1 cellular context compared by ENCODE assay signal in the genomic region with DNA sequence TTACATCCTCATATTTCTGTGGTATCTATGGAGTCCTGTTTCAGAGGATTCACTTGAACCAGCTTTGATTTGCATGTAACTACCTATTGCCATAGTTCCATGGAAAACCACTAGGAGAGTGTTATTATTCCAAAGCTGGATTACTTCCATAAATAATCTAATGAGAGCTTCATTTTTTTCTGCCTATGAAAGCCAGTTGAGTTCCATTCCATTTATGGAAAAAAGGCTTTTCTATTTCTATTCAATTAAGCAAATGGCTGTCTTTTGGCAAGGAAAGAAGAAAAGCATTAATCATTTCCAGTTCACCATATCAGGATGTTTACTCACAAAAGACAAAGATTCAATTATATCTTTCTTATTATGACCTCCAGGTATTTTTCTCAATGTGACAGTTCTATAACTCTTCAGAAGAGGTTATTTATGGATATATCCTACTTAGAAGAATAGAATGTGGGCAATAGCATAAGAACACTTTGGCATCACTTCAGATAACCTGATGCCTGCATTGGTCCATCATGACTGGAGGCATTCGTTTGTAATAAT.
TF ChIP-seq lines count a peak whose summit lies in the region.

No MANE protein-coding gene starts in this region.

TF ChIP-seq in GM23338, 12 proteins besides CTCF, POLR2A, EP300 and RAD21 (continued from another document):
- TF ChIP-seq, protein P1, sequence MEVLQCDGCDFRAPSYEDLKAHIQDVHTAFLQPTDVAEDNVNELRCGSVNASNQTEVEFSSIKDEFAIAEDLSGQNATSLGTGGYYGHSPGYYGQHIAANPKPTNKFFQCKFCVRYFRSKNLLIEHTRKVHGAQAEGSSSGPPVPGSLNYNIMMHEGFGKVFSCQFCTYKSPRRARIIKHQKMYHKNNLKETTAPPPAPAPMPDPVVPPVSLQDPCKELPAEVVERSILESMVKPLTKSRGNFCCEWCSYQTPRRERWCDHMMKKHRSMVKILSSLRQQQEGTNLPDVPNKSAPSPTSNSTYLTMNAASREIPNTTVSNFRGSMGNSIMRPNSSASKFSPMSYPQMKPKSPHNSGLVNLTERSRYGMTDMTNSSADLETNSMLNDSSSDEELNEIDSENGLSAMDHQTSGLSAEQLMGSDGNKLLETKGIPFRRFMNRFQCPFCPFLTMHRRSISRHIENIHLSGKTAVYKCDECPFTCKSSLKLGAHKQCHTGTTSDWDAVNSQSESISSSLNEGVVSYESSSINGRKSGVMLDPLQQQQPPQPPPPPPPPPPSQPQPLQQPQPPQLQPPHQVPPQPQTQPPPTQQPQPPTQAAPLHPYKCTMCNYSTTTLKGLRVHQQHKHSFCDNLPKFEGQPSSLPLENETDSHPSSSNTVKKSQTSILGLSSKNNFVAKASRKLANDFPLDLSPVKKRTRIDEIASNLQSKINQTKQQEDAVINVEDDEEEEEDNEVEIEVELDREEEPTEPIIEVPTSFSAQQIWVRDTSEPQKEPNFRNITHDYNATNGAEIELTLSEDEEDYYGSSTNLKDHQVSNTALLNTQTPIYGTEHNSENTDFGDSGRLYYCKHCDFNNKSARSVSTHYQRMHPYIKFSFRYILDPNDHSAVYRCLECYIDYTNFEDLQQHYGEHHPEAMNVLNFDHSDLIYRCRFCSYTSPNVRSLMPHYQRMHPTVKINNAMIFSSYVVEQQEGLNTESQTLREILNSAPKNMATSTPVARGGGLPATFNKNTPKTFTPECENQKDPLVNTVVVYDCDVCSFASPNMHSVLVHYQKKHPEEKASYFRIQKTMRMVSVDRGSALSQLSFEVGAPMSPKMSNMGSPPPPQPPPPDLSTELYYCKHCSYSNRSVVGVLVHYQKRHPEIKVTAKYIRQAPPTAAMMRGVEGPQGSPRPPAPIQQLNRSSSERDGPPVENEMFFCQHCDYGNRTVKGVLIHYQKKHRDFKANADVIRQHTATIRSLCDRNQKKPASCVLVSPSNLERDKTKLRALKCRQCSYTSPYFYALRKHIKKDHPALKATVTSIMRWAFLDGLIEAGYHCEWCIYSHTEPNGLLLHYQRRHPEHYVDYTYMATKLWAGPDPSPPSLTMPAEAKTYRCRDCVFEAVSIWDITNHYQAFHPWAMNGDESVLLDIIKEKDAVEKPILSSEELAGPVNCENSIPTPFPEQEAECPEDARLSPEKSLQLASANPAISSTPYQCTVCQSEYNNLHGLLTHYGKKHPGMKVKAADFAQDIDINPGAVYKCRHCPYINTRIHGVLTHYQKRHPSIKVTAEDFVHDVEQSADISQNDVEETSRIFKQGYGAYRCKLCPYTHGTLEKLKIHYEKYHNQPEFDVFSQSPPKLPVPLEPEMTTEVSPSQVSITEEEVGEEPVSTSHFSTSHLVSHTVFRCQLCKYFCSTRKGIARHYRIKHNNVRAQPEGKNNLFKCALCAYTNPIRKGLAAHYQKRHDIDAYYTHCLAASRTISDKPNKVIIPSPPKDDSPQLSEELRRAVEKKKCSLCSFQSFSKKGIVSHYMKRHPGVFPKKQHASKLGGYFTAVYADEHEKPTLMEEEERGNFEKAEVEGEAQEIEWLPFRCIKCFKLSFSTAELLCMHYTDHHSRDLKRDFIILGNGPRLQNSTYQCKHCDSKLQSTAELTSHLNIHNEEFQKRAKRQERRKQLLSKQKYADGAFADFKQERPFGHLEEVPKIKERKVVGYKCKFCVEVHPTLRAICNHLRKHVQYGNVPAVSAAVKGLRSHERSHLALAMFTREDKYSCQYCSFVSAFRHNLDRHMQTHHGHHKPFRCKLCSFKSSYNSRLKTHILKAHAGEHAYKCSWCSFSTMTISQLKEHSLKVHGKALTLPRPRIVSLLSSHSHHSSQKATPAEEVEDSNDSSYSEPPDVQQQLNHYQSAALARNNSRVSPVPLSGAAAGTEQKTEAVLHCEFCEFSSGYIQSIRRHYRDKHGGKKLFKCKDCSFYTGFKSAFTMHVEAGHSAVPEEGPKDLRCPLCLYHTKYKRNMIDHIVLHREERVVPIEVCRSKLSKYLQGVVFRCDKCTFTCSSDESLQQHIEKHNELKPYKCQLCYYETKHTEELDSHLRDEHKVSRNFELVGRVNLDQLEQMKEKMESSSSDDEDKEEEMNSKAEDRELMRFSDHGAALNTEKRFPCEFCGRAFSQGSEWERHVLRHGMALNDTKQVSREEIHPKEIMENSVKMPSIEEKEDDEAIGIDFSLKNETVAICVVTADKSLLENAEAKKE (CRISPR knock-in tag; IDR thresholded peaks at IDR 0.05) = no peak
- TF ChIP-seq ZNF331 (CRISPR knock-in tag; IDR thresholded peaks at IDR 0.05; ENCODE audit: low read depth) (no peak), EZH2 (IDR thresholded peaks at IDR 0.05; ENCODE audit: low read depth, unreplicated experiment) (no peak)
